9 cellular contexts compared by ENCODE assay signal in the genomic region with DNA sequence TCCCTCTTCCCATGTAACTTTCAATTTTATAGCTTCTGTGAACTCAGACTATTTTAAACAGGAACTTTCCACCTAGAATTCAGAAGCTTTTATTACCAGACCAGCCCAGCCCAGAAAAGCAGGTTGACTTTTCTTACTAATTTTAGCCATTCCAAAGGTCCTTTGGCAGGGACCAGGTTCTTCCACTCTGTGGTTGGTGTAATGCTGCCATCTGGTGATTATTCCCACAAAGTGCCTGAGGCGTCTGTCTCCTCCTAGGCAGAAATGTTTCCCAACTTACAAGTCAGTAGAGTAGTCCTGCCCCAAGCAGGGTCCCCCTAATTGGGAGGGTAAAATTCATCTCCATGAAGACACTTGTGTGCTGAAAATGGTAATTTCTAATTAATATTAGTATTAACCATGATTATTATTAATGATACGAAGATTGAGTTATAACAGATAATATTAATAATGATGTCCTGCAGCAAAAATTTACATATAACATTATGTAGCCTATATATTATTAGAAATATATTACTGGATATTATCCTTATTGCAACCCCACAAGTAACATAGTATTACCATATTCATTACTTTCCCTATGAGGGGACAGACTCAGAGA. TPM values are rescaled to one million over a fixed set of nuclear protein-coding genes. Genes with fewer than 3 reads are reported as not detected.
DNase-seq lines count a peak whose midpoint lies in the region; ATAC-seq and TF ChIP-seq lines count a peak whose summit lies in the region.
"Had no signal": no experiment of that assay in that cellular context is flagged by ENCODE, and none has a peak within 500 bp of the region (broad histone marks: within the 10 kb centered on the region; RNA-seq: fewer than 3 reads in every experiment).

No MANE protein-coding gene starts in this region.

- peak; percentile 55 for TF ChIP-seq CTCF in AG10803 (conservative IDR thresholded peaks at IDR 0.05; ENCODE audit: low read length)
- peak; percentile 58 to 62 (median 62) for TF ChIP-seq CTCF in HCT116 (IDR thresholded peaks at IDR 0.05 in 2 of 3, conservative IDR thresholded peaks at IDR 0.05 in 1 of 3; ENCODE audit: borderline replicate concordance in 1 of 3, insufficient read depth in 1 of 3, low read depth in 2 of 3, low read length in 2 of 3)
- TF ChIP-seq CTCF in breast epithelium (IDR thresholded peaks at IDR 0.05) = peak in 2 of 3 donors; percentile 33 to 69
- TF ChIP-seq CTCF in kidney epithelial cell (IDR thresholded peaks at IDR 0.05; ENCODE audit: insufficient read depth, low read length, poor library complexity, severe bottlenecking) = peak; percentile 64
- peak; percentile 68 for TF ChIP-seq CTCF in upper lobe of right lung (IDR thresholded peaks at IDR 0.05)

- H3K4me3 ChIP-seq in AG10803 (ENCODE audit: low read length) (no peak overlapping the region), HCT116 (replicated peaks in 1 of 2; ENCODE audit: low read depth in 1 of 2, low read length in 2 of 2) (no peak overlapping the region), breast epithelium (no peak overlapping the region), kidney epithelial cell (ENCODE audit: low read depth, low read length) (no peak overlapping the region), upper lobe of right lung (no peak overlapping the region)

- BruUV-seq in HCT116 (replicated peaks; lab: Mats Ljungman, UMichigan) = no TSS peak

- H3K9me2 ChIP-seq in HCT116 (ENCODE audit: insufficient read depth) = no peaks in the 10 kb centered on the region

- CTCF ChIA-PET in HCT116 (lab: Charles Lee) = interaction anchor here (1.2 to 3.9 kb wide), 5 partner anchors 191 to 511 kb away, joined by 4 to 25 read pairs (median 6); no protein-coding TSS in a partner anchor

- H3K4me2 ChIP-seq in HCT116 (ENCODE audit: low read length) = no peak overlapping the region

- POLR2A ChIA-PET in HCT116 (lab: Charles Lee) = no interaction called here

- H3K27ac ChIP-seq in HCT116 (ENCODE audit: low read depth, low read length) = no peak overlapping the region
- no peak overlapping the region for H3K27ac ChIP-seq in breast epithelium
- H3K27ac ChIP-seq in upper lobe of right lung = no peak overlapping the region

- H3K36me3 ChIP-seq in HCT116 (ENCODE audit: control insufficient read depth in 1 of 2, insufficient read depth in 2 of 2, low read length in 2 of 2) = no peaks in the 10 kb centered on the region
- H3K36me3 ChIP-seq in breast epithelium = no peaks in the 10 kb centered on the region
- H3K36me3 ChIP-seq in kidney epithelial cell (ENCODE audit: control insufficient read depth, insufficient read depth, low read length) = no peaks in the 10 kb centered on the region
- H3K36me3 ChIP-seq in upper lobe of right lung = no peaks in the 10 kb centered on the region

- TF ChIP-seq POLR2A in HCT116 (IDR thresholded peaks at IDR 0.05; ENCODE audit: borderline replicate concordance, extremely low read depth, insufficient read depth, insufficient read length) (no peak), breast epithelium (IDR thresholded peaks at IDR 0.05) (no peak)

- no peak overlapping the region for H3K9ac ChIP-seq in HCT116 (ENCODE audit: low read length)

- peak; percentile 81 for TF ChIP-seq RAD21 in HCT116 (IDR thresholded peaks at IDR 0.05; ENCODE audit: low read depth)

- H4K20me1 ChIP-seq in HCT116 (ENCODE audit: insufficient read depth) = no peaks in the 10 kb centered on the region

- RAD21 ChIA-PET in HCT116 (lab: Charles Lee; ENCODE audit: low non-redundant PET in 1 of 2, low total read pairs in 2 of 2, uncharacterized antibody in 2 of 2, unreplicated experiment in 2 of 2) = no interaction called here

- DNase-seq in AG10803 (ENCODE audit: low read depth) (peak; percentile 44), HCT116 (ENCODE audit: low read depth, low spot score) (peak; percentile 34), NCI-H510A treated with DMSO at 0.1 percent for 48 hours (lab: John Stamatoyannopoulos, UW) (peak; percentile 63), breast epithelium (ENCODE audit: low spot score in 2 of 2) (peak; percentile 54 to 55), kidney epithelial cell (ENCODE audit: low read depth) (peak; percentile 9), upper lobe of right lung (no peak)
- no peak for DNase-seq in effector CD8-positive, alpha-beta T cell (lab: John Stamatoyannopoulos, UW)

- no peaks in the 10 kb centered on the region for H3K79me2 ChIP-seq in HCT116 (ENCODE audit: insufficient read depth, low read length)

- H3K27me3 ChIP-seq in HCT116 (ENCODE audit: insufficient read depth, low read length) (no peaks in the 10 kb centered on the region), breast epithelium (no peaks in the 10 kb centered on the region), kidney epithelial cell (ENCODE audit: control insufficient read depth, insufficient read depth, low read length) (no peaks in the 10 kb centered on the region), upper lobe of right lung (no peaks in the 10 kb centered on the region)

- peak; percentile 83 for ATAC-seq in HCT116
- ATAC-seq in upper lobe of right lung = peak; percentile 90
- no peak for ATAC-seq in HG03378 (IDR thresholded peaks at IDR 0.05; ENCODE audit: unreplicated experiment)

- no peaks in the 10 kb centered on the region for H3K9me3 ChIP-seq in HCT116 (ENCODE audit: control insufficient read depth in 1 of 2, insufficient read depth in 1 of 2, low read depth in 1 of 2, low read length in 2 of 2)
- H3K9me3 ChIP-seq in breast epithelium = no peaks in the 10 kb centered on the region
- H3K9me3 ChIP-seq in upper lobe of right lung = no peaks in the 10 kb centered on the region

- intact Hi-C loops in HCT116 (cut with micrococcal nuclease) (loop anchor here (1.0 to 5.0 kb wide), 5 partner anchors 191 to 652 kb away; no protein-coding TSS in a partner anchor), breast epithelium (cut with DNase I; ENCODE audit: low total_unique reads) (loop anchor here (5.0 kb wide), 1 partner anchor 372 kb away; no protein-coding TSS in a partner anchor), upper lobe of right lung (cut with DNase I) (no loop called here)

- H3K4me1 ChIP-seq in HCT116 (ENCODE audit: control insufficient read depth in 1 of 2, insufficient read depth in 2 of 2, low read length in 2 of 2) (no peaks in the 10 kb centered on the region), breast epithelium (no peaks in the 10 kb centered on the region), upper lobe of right lung (no peaks in the 10 kb centered on the region)

- no peak overlapping the region for H2AFZ ChIP-seq in HCT116 (ENCODE audit: low read depth, low read length, poor library complexity, severe bottlenecking)

TF ChIP-seq in HCT116, 20 proteins besides CTCF, POLR2A, EP300 and RAD21 (continues in another document):
- TF ChIP-seq POLR2AphosphoS5 (IDR thresholded peaks at IDR 0.05; ENCODE audit: low read depth, low read length) (no peak), TCF7L2 (IDR thresholded peaks at IDR 0.05; ENCODE audit: borderline replicate concordance, extremely low read depth, insufficient read depth, insufficient read length) (no peak), SRF (IDR thresholded peaks at IDR 0.05; ENCODE audit: low read depth) (no peak), YY1 (IDR thresholded peaks at IDR 0.05; ENCODE audit: extremely low read depth, insufficient replicate concordance, low read depth, low read length) (no peak), JUND (IDR thresholded peaks at IDR 0.05) (no peak), ZNF274 (IDR thresholded peaks at IDR 0.05; ENCODE audit: low read depth, low read length) (no peak), ZBTB33 (IDR thresholded peaks at IDR 0.05; ENCODE audit: extremely low read depth, insufficient replicate concordance, low read length) (no peak), EZH2phosphoT487 (IDR thresholded peaks at IDR 0.05; ENCODE audit: borderline replicate concordance) (no peak), EGR1 (IDR thresholded peaks at IDR 0.05; ENCODE audit: low read depth) (no peak), EZH2 (IDR thresholded peaks at IDR 0.05) (no peak), ZFX (IDR thresholded peaks at IDR 0.05) (no peak), SP1 (IDR thresholded peaks at IDR 0.05; ENCODE audit: low read depth) (no peak), ELF1 (IDR thresholded peaks at IDR 0.05; ENCODE audit: borderline replicate concordance, low read depth) (no peak), SIN3A (IDR thresholded peaks at IDR 0.05; ENCODE audit: low read depth) (no peak), CBX3 (IDR thresholded peaks at IDR 0.05; ENCODE audit: low read depth) (no peak), FOSL1 (IDR thresholded peaks at IDR 0.05; ENCODE audit: low read depth) (no peak)
- TF ChIP-seq, protein P1, sequence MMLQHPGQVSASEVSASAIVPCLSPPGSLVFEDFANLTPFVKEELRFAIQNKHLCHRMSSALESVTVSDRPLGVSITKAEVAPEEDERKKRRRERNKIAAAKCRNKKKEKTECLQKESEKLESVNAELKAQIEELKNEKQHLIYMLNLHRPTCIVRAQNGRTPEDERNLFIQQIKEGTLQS (IDR thresholded peaks at IDR 0.05) = no peak
- TF ChIP-seq, protein P2, sequence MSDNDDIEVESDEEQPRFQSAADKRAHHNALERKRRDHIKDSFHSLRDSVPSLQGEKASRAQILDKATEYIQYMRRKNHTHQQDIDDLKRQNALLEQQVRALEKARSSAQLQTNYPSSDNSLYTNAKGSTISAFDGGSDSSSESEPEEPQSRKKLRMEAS (IDR thresholded peaks at IDR 0.05) = no peak

RNA-seq across cellular contexts. Expression of gene PPP1R17, which starts 53.0 kb away (rescaled TPM):
- total RNA-seq in HCT116 (2021; ENCODE audit: unreplicated experiment) (not detected), breast epithelium (not detected), kidney epithelial cell (not detected in 2 replicates), upper lobe of right lung (not detected)
- not detected in 2 replicates for polyA plus RNA-seq in HCT116 (2012)
- total RNA-seq: urinary bladder had no signal
- polyA plus RNA-seq: urinary bladder had no signal

Comparison
In these comparisons a context has a peak if more than half of its experiments do, and no peak if none do; other contexts are left out.
1. DNase-seq: peak in AG10803 (single experiment), HCT116 (single experiment), NCI-H510A treated with DMSO at 0.1 percent for 48 hours (single experiment), breast epithelium (2 of 2) and kidney epithelial cell (single experiment); none in upper lobe of right lung (single experiment) and effector CD8-positive, alpha-beta T cell (single experiment).
2. Peak in every context shown above with its lines, with median percentiles within 50 percentile points of each other: CTCF ChIP-seq.